ENCODE assay signal across 8 cellular contexts in the genomic region with DNA sequence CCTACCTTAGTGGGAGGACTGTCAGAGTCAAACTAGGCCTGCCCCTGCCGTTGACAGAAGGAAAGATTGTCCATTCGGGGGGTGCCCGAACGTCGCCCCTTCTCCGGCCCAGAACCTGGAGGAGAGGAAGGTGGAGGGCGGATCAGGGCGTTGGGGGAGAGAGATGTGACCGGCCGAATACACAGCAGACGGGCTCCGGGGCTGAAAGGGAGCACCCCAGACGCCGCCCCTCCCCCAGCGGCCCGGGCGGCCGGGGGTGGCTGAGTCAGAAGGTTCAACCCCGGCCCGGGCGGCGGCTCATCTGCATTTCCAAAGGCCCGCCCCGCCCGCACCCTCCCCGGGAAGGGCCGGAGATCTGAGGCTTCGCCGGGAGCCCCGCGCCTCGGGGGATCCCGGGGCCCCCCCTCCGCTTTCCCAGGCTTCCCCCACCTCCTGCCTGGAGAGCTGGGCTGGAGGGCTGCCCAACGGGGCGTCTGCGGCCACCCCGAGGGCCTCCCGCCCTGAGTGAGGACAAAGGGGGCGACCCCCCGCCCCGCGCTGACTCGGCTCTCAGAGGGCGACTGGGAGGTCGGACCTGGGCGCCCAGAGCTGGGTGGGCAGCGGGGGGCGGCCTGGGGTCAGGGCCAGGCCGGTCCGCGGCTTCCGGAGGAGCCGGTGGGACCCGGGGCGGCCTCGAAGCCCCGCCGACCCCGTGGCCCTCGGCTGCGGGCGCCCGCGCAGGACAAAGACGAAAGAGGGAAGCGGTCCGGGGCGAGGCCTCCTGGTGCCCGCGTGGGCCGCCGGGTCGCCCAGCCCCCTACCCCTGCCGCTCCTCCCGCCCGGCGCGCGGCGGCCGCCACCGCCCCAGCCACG. TPM values are rescaled to one million over a fixed set of nuclear protein-coding genes. Genes with fewer than 3 reads are reported as not detected.
A peak's percentile ranks its signal among the peaks of the same experiment; 100 is the strongest.
DNase-seq lines count a peak whose midpoint lies in the region; ATAC-seq and TF ChIP-seq lines count a peak whose summit lies in the region.

No MANE protein-coding gene starts in this region.

- H3K36me3 ChIP-seq in GM06990 (ENCODE audit: control insufficient read depth, insufficient read depth, low read length) (peaks cover 27% of the 10 kb centered on the region), OCI-LY7 (ENCODE audit: insufficient read depth, low read length) (peaks cover 9% of the 10 kb centered on the region; the same call in 1 of the 2 replicates), stomach (peaks cover 10 to 26% (median 12%) of the 10 kb centered on the region in 4 donors)

- DNase-seq in GM06990 (ENCODE audit: extremely low read depth, insufficient read length) (peak; percentile 87), OCI-LY7 (ENCODE audit: low spot score) (peak; percentile 65), fibroblast of gingiva (ENCODE audit: low read depth) (peak; percentile 92), myocyte (ENCODE audit: low read depth) (peak; percentile 96), stomach (peak; percentile 90)
- peak; percentile 78 for DNase-seq in activated T-helper 1 cell treated with anti-CD3 and anti-CD28 coated beads, Interleukin-12 subunit alpha, Interleukin-12 subunit beta, Interleukin-2, Interleukin-4 antibody, amounts not matched to agents 30 ng/mL and 10 ng/mL and 1 ng/mL, durations not matched to agents 14 hours and 24 hours and 36 hours (ENCODE audit: low spot score)

- H3K4me2 ChIP-seq in OCI-LY7 (ENCODE audit: low read length), result peak overlapping the region; percentile 99

- peaks cover 47% of the 10 kb centered on the region for H3K4me1 ChIP-seq in OCI-LY7 (ENCODE audit: insufficient read depth, low read length, poor library complexity, severe bottlenecking)
- peaks cover 44 to 66% (median 51%) of the 10 kb centered on the region in 4 donors for H3K4me1 ChIP-seq in stomach

- no peaks in the 10 kb centered on the region for H3K9me2 ChIP-seq in OCI-LY7 (ENCODE audit: insufficient read depth, low read length)

- H3K27ac ChIP-seq in OCI-LY7 (ENCODE audit: low read depth, low read length, poor library complexity, severe bottlenecking) (peak overlapping the region; percentile 74), stomach (peak overlapping the region; percentile 99 to 100 (median 100))

- peak overlapping the region; percentile 85 for H3K4me3 Mint-ChIP-seq in activated T-helper 1 cell treated with anti-CD3 and anti-CD28 coated beads, Interleukin-12 subunit alpha, Interleukin-12 subunit beta, Interleukin-2, Interleukin-4 antibody, amounts not matched to agents 30 ng/mL and 10 ng/mL and 1 ng/mL, durations not matched to agents 14 hours and 24 hours and 36 hours

- peaks cover 32% of the 10 kb centered on the region for H3K4me1 Mint-ChIP-seq in activated T-helper 1 cell treated with anti-CD3 and anti-CD28 coated beads, Interleukin-12 subunit alpha, Interleukin-12 subunit beta, Interleukin-2, Interleukin-4 antibody, amounts not matched to agents 30 ng/mL and 10 ng/mL and 1 ng/mL, durations not matched to agents 14 hours and 24 hours and 36 hours (ENCODE audit: low read depth)

- intact Hi-C loops in OCI-LY7 (cut with micrococcal nuclease; ENCODE audit: unreplicated experiment) (loop anchor here (5.0 kb wide), 2 partner anchors 173 to 207 kb away; partner anchors contain the start of gene ORAI1), stomach (cut with DNase I; ENCODE audit: low total_unique reads) (no loop called here)
- intact Hi-C loops in activated T-helper 1 cell treated with anti-CD3 and anti-CD28 coated beads, Interleukin-12 subunit alpha, Interleukin-12 subunit beta, Interleukin-2, Interleukin-4 antibody, amounts not matched to agents 30 ng/mL and 10 ng/mL and 1 ng/mL, durations not matched to agents 14 hours and 24 hours and 36 hours (cut with micrococcal nuclease), result loop anchor here (1.0 to 10.0 kb wide), 4 partner anchors 12 to 1265 kb away; partner anchors contain the start of genes HCAR1, RNF10 and RNF34

- TF ChIP-seq CTCF in GM06990 (IDR thresholded peaks at IDR 0.05; ENCODE audit: insufficient read depth, low read length, poor library complexity, severe bottlenecking), result no peak
- no peak for TF ChIP-seq CTCF in OCI-LY7 (conservative IDR thresholded peaks at IDR 0.05; ENCODE audit: low read length)
- TF ChIP-seq CTCF in stomach (IDR thresholded peaks at IDR 0.05), result no peak

- POLR2A ChIA-PET in OCI-LY7 (lab: Charles Lee), result interaction anchor here (3.0 kb wide), 1 partner anchor 92 kb away, joined by 14 read pairs; no protein-coding TSS in a partner anchor

- CTCF ChIA-PET in OCI-LY7 (lab: Charles Lee; ENCODE audit: unreplicated experiment), result no interaction called here

- H3K79me2 ChIP-seq in OCI-LY7 (ENCODE audit: insufficient read depth, low read depth, low read length), result peaks cover 20% of the 10 kb centered on the region; the same call in 1 of the 2 replicates

- H3K9me3 ChIP-seq in OCI-LY7 (ENCODE audit: low read length) (no peaks in the 10 kb centered on the region), stomach (no peaks in the 10 kb centered on the region)

- no TSS peak for BruUV-seq in OCI-LY7 (replicated peaks; lab: Mats Ljungman, UMichigan)

- H3K9me3 Mint-ChIP-seq in activated T-helper 1 cell treated with anti-CD3 and anti-CD28 coated beads, Interleukin-12 subunit alpha, Interleukin-12 subunit beta, Interleukin-2, Interleukin-4 antibody, amounts not matched to agents 30 ng/mL and 10 ng/mL and 1 ng/mL, durations not matched to agents 14 hours and 24 hours and 36 hours, result no peaks in the 10 kb centered on the region

- peak in 1 of 4 donors; percentile 16 for TF ChIP-seq POLR2A in stomach (IDR thresholded peaks at IDR 0.05)

- peaks cover 24% of the 10 kb centered on the region for H3K36me3 Mint-ChIP-seq in activated T-helper 1 cell treated with anti-CD3 and anti-CD28 coated beads, Interleukin-12 subunit alpha, Interleukin-12 subunit beta, Interleukin-2, Interleukin-4 antibody, amounts not matched to agents 30 ng/mL and 10 ng/mL and 1 ng/mL, durations not matched to agents 14 hours and 24 hours and 36 hours (ENCODE audit: low read depth)

- no peaks in the 10 kb centered on the region for H4K20me1 ChIP-seq in OCI-LY7 (ENCODE audit: insufficient read depth, low read length)

- H3K27ac Mint-ChIP-seq in activated T-helper 1 cell treated with anti-CD3 and anti-CD28 coated beads, Interleukin-12 subunit alpha, Interleukin-12 subunit beta, Interleukin-2, Interleukin-4 antibody, amounts not matched to agents 30 ng/mL and 10 ng/mL and 1 ng/mL, durations not matched to agents 14 hours and 24 hours and 36 hours, result peak overlapping the region; percentile 92

- TF ChIP-seq EP300 in stomach (IDR thresholded peaks at IDR 0.05), result no peak

- H3K27me3 Mint-ChIP-seq in activated T-helper 1 cell treated with anti-CD3 and anti-CD28 coated beads, Interleukin-12 subunit alpha, Interleukin-12 subunit beta, Interleukin-2, Interleukin-4 antibody, amounts not matched to agents 30 ng/mL and 10 ng/mL and 1 ng/mL, durations not matched to agents 14 hours and 24 hours and 36 hours (ENCODE audit: insufficient read depth), result peaks cover 2% of the 10 kb centered on the region

- H3K4me3 ChIP-seq in GM06990 (replicated peaks; ENCODE audit: low read depth, low read length) (peak overlapping the region; percentile 82), OCI-LY7 (ENCODE audit: low read depth, low read length, poor library complexity, severe bottlenecking) (peak overlapping the region; percentile 75), stomach (peak overlapping the region; percentile 72 to 87 (median 80))

- ATAC-seq in HG03432 (IDR thresholded peaks at IDR 0.05; ENCODE audit: unreplicated experiment) (peak; percentile 29), GM21576 (IDR thresholded peaks at IDR 0.05; ENCODE audit: unreplicated experiment) (no peak)

- no peak overlapping the region for H2AFZ ChIP-seq in OCI-LY7 (ENCODE audit: low read length)

- 0 to 1% (median 0%) methylated on average over 14 to 82 of the region's 84 CpGs for WGBS in stomach, 5 donors

- H3K27me3 ChIP-seq in GM06990 (replicated peaks; ENCODE audit: control insufficient read depth, insufficient read depth, low read length) (no peaks in the 10 kb centered on the region), stomach (no peaks in the 10 kb centered on the region)

RNA-seq across cellular contexts. Expression of gene SETD1B, which starts 3.7 kb away (rescaled TPM):
- 3.3 and 4.7 TPM in 2 replicates for total RNA-seq in OCI-LY7 (2014; rRNA removed; shearing (Covaris generic))
- total RNA-seq in OCI-LY7 (2022) (22.5 and 24.3 TPM in 2 replicates), myocyte (3.9 and 4.0 TPM in 2 replicates), stomach (10 to 100 TPM in 3 of 5 donors, 1 to 10 TPM in 2; 7.2 to 27.5 (median 11.7) TPM)
- 32.0 and 33.0 TPM in 2 replicates for total RNA-seq in activated T-helper 1 cell treated with anti-CD3 and anti-CD28 coated beads, Interleukin-12 subunit alpha, Interleukin-12 subunit beta, Interleukin-2, Interleukin-4 antibody, amounts not matched to agents 30 ng/mL and 10 ng/mL and 1 ng/mL, durations not matched to agents 14 hours and 24 hours and 36 hours
- 7.4 TPM for polyA plus RNA-seq in myocyte (2012)
- 1 to 10 TPM; 3.2 to 5.4 (median 5.3) TPM for polyA plus RNA-seq in stomach

RNA-seq across cellular contexts. Expression of gene RHOF, which starts 6.6 kb away (rescaled TPM):
- 23.5 and 29.2 TPM in 2 replicates for total RNA-seq in OCI-LY7 (2014; rRNA removed; shearing (Covaris generic))
- total RNA-seq in OCI-LY7 (2022), result 45.7 and 53.7 TPM in 2 replicates
- total RNA-seq in activated T-helper 1 cell treated with anti-CD3 and anti-CD28 coated beads, Interleukin-12 subunit alpha, Interleukin-12 subunit beta, Interleukin-2, Interleukin-4 antibody, amounts not matched to agents 30 ng/mL and 10 ng/mL and 1 ng/mL, durations not matched to agents 14 hours and 24 hours and 36 hours, result 111 and 112 TPM in 2 replicates
- 2.3 and 2.4 TPM in 2 replicates for total RNA-seq in myocyte
- 2.7 TPM for polyA plus RNA-seq in myocyte (2012)
- total RNA-seq in stomach, result 100 to 1,000 TPM in 1 of 5 donors, 10 to 100 TPM in 3, 1 to 10 TPM in 1; 8.0 to 105 (median 29.5) TPM
- 10 to 100 TPM in 2 of 3 donors, 1 to 10 TPM in 1; 3.2 to 36.4 (median 13.6) TPM for polyA plus RNA-seq in stomach

RNA-seq across cellular contexts. Expression of gene HPD, which starts 58.6 kb away (rescaled TPM):
- total RNA-seq in OCI-LY7 (2014; rRNA removed; shearing (Covaris generic)), result not detected in 2 replicates
- total RNA-seq in OCI-LY7 (2022) (not detected in 2 replicates), myocyte (0.13 TPM in 1 of 2 replicates, not detected in the other), stomach (under 1 TPM in 1 of 5 donors, not detected in 4; 0.73 TPM)
- total RNA-seq in activated T-helper 1 cell treated with anti-CD3 and anti-CD28 coated beads, Interleukin-12 subunit alpha, Interleukin-12 subunit beta, Interleukin-2, Interleukin-4 antibody, amounts not matched to agents 30 ng/mL and 10 ng/mL and 1 ng/mL, durations not matched to agents 14 hours and 24 hours and 36 hours, result not detected in 2 replicates
- polyA plus RNA-seq in myocyte (2012), result 0.20 TPM
- polyA plus RNA-seq in stomach, result 1 to 10 TPM in 1 of 3 donors, under 1 TPM in 1, not detected in 1; 0.40 to 3.1 TPM
